8 cellular contexts compared by ENCODE assay signal in the genomic region with DNA sequence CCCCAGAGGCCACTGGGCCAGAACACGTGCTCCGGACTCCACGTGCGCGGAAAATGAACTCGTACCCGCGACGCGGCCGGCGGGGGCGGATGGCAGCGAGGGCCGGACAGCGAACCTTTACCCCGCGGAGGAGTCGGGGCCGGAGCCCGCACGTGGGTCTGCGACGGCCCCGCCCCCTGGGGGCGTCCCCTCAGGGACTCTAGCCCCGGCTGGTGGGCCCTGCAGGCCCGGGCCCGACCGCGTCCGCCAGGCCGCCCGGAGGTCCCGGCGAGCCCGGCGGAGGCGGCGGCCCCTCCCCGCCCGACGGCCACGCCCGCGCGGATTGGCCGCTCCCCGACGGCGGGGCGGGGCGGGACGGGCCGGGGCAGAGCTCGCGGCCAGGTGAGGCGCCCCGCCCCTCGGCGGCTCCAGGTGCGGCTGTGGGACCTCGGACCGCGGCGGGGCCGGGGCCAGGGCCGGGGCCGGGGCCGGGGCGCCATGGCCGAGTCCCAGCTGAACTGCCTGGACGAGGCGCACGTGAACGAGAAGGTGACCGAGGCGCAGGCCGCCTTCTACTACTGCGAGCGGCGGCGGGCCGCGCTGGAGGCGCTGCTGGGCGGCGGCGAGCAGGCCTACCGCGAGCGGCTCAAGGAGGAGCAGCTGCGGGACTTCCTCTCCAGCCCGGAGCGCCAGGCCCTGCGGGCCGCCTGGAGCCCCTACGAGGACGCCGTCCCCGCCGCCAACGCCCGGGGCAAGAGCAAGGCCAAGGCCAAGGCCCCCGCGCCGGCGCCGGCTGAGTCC. TPM values are rescaled to one million over a fixed set of nuclear protein-coding genes. Genes with fewer than 3 reads are reported as not detected.
DNase-seq lines count a peak whose midpoint lies in the region; TF ChIP-seq lines count a peak whose summit lies in the region.

TSS of gene FAM83F (plus strand) at position 389 of the 780 bp plus-strand sequence. CDS start at position 478, 89 bp downstream.

- H3K4me2 ChIP-seq in BLaER1 treated with 17β-estradiol and CSF1 and Interleukin-3, amounts not matched to agents 10 nM and 100 nM: peak within 1 kb of the TSS in 9 of 11 experiments; percentile 15 to 51 (median 38); a peak in 15 of 22 replicates

- H3K9me3 ChIP-seq in BLaER1 treated with 17β-estradiol and CSF1 and Interleukin-3, amounts not matched to agents 10 nM and 100 nM (replicated peaks in 1 of 11): peaks cover 0 to 6% (median 0%) of the 10 kb centered on the region in 11 experiments; a peak in 1 of 22 replicates
- H3K9me3 ChIP-seq in transverse colon: no peaks in the 10 kb centered on the region

- no peak within 1 kb of the TSS for H3K9ac ChIP-seq in BLaER1 treated with 17β-estradiol and CSF1 and Interleukin-3, amounts not matched to agents 10 nM and 100 nM

- no peaks in the 10 kb centered on the region for H4K20me1 ChIP-seq in BLaER1 treated with 17β-estradiol and CSF1 and Interleukin-3, amounts not matched to agents 10 nM and 100 nM

- H3K36me3 ChIP-seq in BLaER1 treated with 17β-estradiol and CSF1 and Interleukin-3, amounts not matched to agents 10 nM and 100 nM: no peaks in the 10 kb centered on the region
- no peaks in the 10 kb centered on the region for H3K36me3 ChIP-seq in transverse colon

- 0 to 3% methylated on average over 3 to 23 of the region's 109 CpGs for WGBS in lower leg skin, 2 donors
- 4% methylated on average over 42 of the region's 109 CpGs; no CpG with 5 or more reads in 1 of the 2 donors for WGBS in transverse colon (ENCODE audit: low coverage in 1 of 2), 2 donors

- H3K27me3 ChIP-seq in BLaER1 treated with 17β-estradiol and CSF1 and Interleukin-3, amounts not matched to agents 10 nM and 100 nM: peaks cover 20 to 32% (median 26%) of the 10 kb centered on the region in 11 experiments
- H3K27me3 ChIP-seq in transverse colon: peaks cover 31% of the 10 kb centered on the region

- TF ChIP-seq CTCF in lower leg skin (IDR thresholded peaks at IDR 0.05): no peak
- TF ChIP-seq CTCF in transverse colon (IDR thresholded peaks at IDR 0.05): no peak

- no peak for TF ChIP-seq EP300 in transverse colon (IDR thresholded peaks at IDR 0.05; ENCODE audit: low read depth)

- in situ Hi-C loops in transverse colon (cut with MboI; ENCODE audit: low pct_ligation_motif_present in 1 of 4, low pct_unique_long_range_greater_than_20kb in 1 of 4, low sequenced_read_pairs in 3 of 4): no loop called here

- H3K27ac ChIP-seq in BLaER1 treated with 17β-estradiol and CSF1 and Interleukin-3, amounts not matched to agents 10 nM and 100 nM: no peak within 1 kb of the TSS
- H3K27ac ChIP-seq in transverse colon: peak within 1 kb of the TSS; percentile 81 to 88 (median 86)

- DNase-seq in NCI-H510A (lab: John Stamatoyannopoulos, UW) (peak; percentile 58), astrocyte of the hippocampus (ENCODE audit: low read depth, low spot score) (peak; percentile 22), lower leg skin (ENCODE audit: low spot score in 2 of 2) (no peak), transverse colon (peak; percentile 74), NCI-H1694 (lab: John Stamatoyannopoulos, UW) (no peak), SIG-M5 treated with dmso at 0.1 percent for 504 hours (lab: John Stamatoyannopoulos, UW; ENCODE audit: unreplicated experiment) (no peak), dedifferentiated amniotic fluid mesenchymal stem cell (ENCODE audit: extremely low spot score) (no peak)

- TF ChIP-seq POLR2A in lower leg skin (IDR thresholded peaks at IDR 0.05): no peak
- peak; percentile 57 for TF ChIP-seq POLR2A in transverse colon (IDR thresholded peaks at IDR 0.05)

- intact Hi-C loops in lower leg skin (cut with DNase I; ENCODE audit: low total_unique reads) (no loop called here), transverse colon (cut with DNase I; ENCODE audit: low total_unique reads) (no loop called here)

- H3K4me1 ChIP-seq in BLaER1 treated with 17β-estradiol and CSF1 and Interleukin-3, amounts not matched to agents 10 nM and 100 nM: peaks cover 0 to 19% (median 7%) of the 10 kb centered on the region in 10 experiments; a peak in 12 of 20 replicates
- peaks cover 0 to 49% (median 30%) of the 10 kb centered on the region in 4 donors for H3K4me1 ChIP-seq in transverse colon

- no peak within 1 kb of the TSS for H3K4me3 ChIP-seq in BLaER1 treated with 17β-estradiol and CSF1 and Interleukin-3, amounts not matched to agents 10 nM and 100 nM
- peak within 1 kb of the TSS; percentile 33 for H3K4me3 ChIP-seq in lower leg skin (ENCODE audit: low read depth, poor library complexity, severe bottlenecking)
- peak within 1 kb of the TSS; percentile 40 to 61 (median 56) for H3K4me3 ChIP-seq in transverse colon

RNA-seq across cellular contexts. Expression of gene FAM83F, which starts in this region (rescaled TPM):
- total RNA-seq in lower leg skin (10 to 100 TPM; 32.4 to 52.9 (median 41.2) TPM), transverse colon (10 to 100 TPM; 18.7 to 36.3 (median 25.4) TPM)

Comparison
In these comparisons a context has a peak if more than half of its experiments do, and no peak if none do; other contexts are left out.
1. H3K27ac ChIP-seq: peak in transverse colon (4 of 4); none in BLaER1 treated with 17β-estradiol and CSF1 and Interleukin-3, amounts not matched to agents 10 nM and 100 nM (0 of 11).
2. H3K4me3 ChIP-seq: peak in lower leg skin (single experiment) and transverse colon (4 of 4); none in BLaER1 treated with 17β-estradiol and CSF1 and Interleukin-3, amounts not matched to agents 10 nM and 100 nM (0 of 10).
3. DNase-seq: peak in NCI-H510A (single experiment), astrocyte of the hippocampus (single experiment) and transverse colon (single experiment); none in lower leg skin (0 of 2), NCI-H1694 (single experiment), SIG-M5 treated with dmso at 0.1 percent for 504 hours (single experiment) and dedifferentiated amniotic fluid mesenchymal stem cell (single experiment).